ENCODE assay signal across 8 cellular contexts in the genomic region with DNA sequence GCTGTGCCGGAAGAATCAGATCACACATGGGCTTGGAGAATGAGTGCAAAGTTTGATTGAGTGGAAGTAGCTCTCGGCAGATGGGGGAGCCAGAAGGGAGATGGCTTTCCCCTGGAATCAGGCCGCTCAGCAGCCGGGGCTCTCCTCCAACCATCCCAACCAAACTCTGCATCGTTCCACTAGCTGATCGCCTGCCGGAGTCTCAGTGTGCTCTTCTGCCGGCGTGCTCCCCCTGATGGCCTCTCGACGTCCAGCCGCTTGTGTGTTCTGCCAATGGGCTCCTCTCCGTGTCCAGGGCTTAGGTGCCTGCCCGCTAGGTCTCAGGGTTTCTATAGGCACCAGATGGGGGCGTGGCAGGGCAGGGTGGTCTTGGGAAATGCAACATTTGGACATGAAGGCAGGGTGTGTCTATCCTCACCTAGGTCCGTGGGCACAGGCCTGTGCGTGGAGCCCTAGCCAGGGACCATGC. TPM values are rescaled to one million over a fixed set of nuclear protein-coding genes. Genes with fewer than 3 reads are reported as not detected.
DNase-seq lines count a peak whose midpoint lies in the region; ATAC-seq and TF ChIP-seq lines count a peak whose summit lies in the region.

No MANE protein-coding gene starts in this region.

- no peak overlapping the region for H4K12ac ChIP-seq in trophoblast cell (ENCODE audit: low read depth, low read length)

- peak overlapping the region; percentile 77 for H3K4ac ChIP-seq in trophoblast cell (ENCODE audit: low read depth, low read length)

- peaks cover 29% of the 10 kb centered on the region for H3K27me3 Mint-ChIP-seq in GM23338 (ENCODE audit: insufficient read depth, low read depth, poor library complexity)
- H3K27me3 Mint-ChIP-seq in activated naive CD4-positive, alpha-beta T cell treated with anti-CD3 and anti-CD28 coated beads for 36 hours (ENCODE audit: low read depth), result peaks cover 30% of the 10 kb centered on the region

- H2AK5ac ChIP-seq in trophoblast cell (ENCODE audit: low read length), result peak overlapping the region; percentile 85

- peak overlapping the region; percentile 94 for H2AFZ ChIP-seq in GM23338
- H2AFZ ChIP-seq in trophoblast cell (ENCODE audit: insufficient read depth, low read length, poor library complexity), result peak overlapping the region; percentile 13

- ATAC-seq in GM23338 (peak; percentile 74), GM18909 (IDR thresholded peaks at IDR 0.05; ENCODE audit: poor library complexity, unreplicated experiment) (no peak), GM19452 (IDR thresholded peaks at IDR 0.05; ENCODE audit: unreplicated experiment) (no peak)

- H3K18ac ChIP-seq in trophoblast cell (ENCODE audit: low read length), result peak overlapping the region; percentile 85

- no peaks in the 10 kb centered on the region for H4K20me1 ChIP-seq in GM23338 (replicated peaks; ENCODE audit: insufficient read depth)

- no peak overlapping the region for H3K4me3 Mint-ChIP-seq in GM23338
- no peak overlapping the region for H3K4me3 Mint-ChIP-seq in activated naive CD4-positive, alpha-beta T cell treated with anti-CD3 and anti-CD28 coated beads for 36 hours

- H3K27ac Mint-ChIP-seq in GM23338, result no peak overlapping the region
- no peak overlapping the region for H3K27ac Mint-ChIP-seq in activated naive CD4-positive, alpha-beta T cell treated with anti-CD3 and anti-CD28 coated beads for 36 hours

- H3K14ac ChIP-seq in trophoblast cell (ENCODE audit: low read length), result peak overlapping the region; percentile 51

- H3K4me3 ChIP-seq in GM23338 (no peak overlapping the region), trophoblast cell (ENCODE audit: low read depth, low read length) (no peak overlapping the region)

- intact Hi-C loops in activated naive CD4-positive, alpha-beta T cell treated with anti-CD3 and anti-CD28 coated beads for 36 hours (cut with micrococcal nuclease), result no loop called here

- H3K79me2 ChIP-seq in GM23338 (replicated peaks; ENCODE audit: insufficient read depth) (no peaks in the 10 kb centered on the region), trophoblast cell (ENCODE audit: control insufficient read depth, insufficient read depth, low read length, poor library complexity) (peaks cover 24% of the 10 kb centered on the region)

- CTCF ChIA-PET in activated naive CD4-positive, alpha-beta T cell treated with anti-CD3 and anti-CD28 coated beads for 36 hours (lab: Charles Lee), result interaction anchor here (1.0 kb wide), 1 partner anchor 173 kb away, joined by 3 read pairs; no protein-coding TSS in a partner anchor

- H3K27me3 ChIP-seq in GM23338 (ENCODE audit: insufficient read depth) (0 out of 2 replicates have a peak, but pooled peaks cover 3% of the 10 kb centered on the region), trophoblast cell (ENCODE audit: insufficient read depth, low read length) (no peaks in the 10 kb centered on the region)

- H2BK5ac ChIP-seq in trophoblast cell (ENCODE audit: low read depth, low read length, poor library complexity), result peak overlapping the region; percentile 36

- H3K4me2 ChIP-seq in GM23338 (peak overlapping the region; percentile 62), trophoblast cell (ENCODE audit: low read length) (no peak overlapping the region)

- no peaks in the 10 kb centered on the region for H3K36me3 Mint-ChIP-seq in GM23338 (ENCODE audit: low read depth)
- no peaks in the 10 kb centered on the region for H3K36me3 Mint-ChIP-seq in activated naive CD4-positive, alpha-beta T cell treated with anti-CD3 and anti-CD28 coated beads for 36 hours (ENCODE audit: low read depth)

- no peaks in the 10 kb centered on the region for H3K9me3 ChIP-seq in trophoblast cell (ENCODE audit: insufficient read depth, low read depth, low read length)

- no CpG with 5 or more reads among the region's 17 CpGs for WGBS in trophoblast cell (ENCODE audit: extremely low coverage, insufficient coverage, insufficient read length)

- TF ChIP-seq CTCF in GM23338 (conservative IDR thresholded peaks at IDR 0.05; ENCODE audit: low read depth in 2 of 2), result peak; percentile 58 to 75

- no peak overlapping the region for H3K27ac ChIP-seq in GM23338 (ENCODE audit: low read depth)
- H3K27ac ChIP-seq in trophoblast cell (ENCODE audit: low read depth, low read length), result peak overlapping the region; percentile 100

- no peaks in the 10 kb centered on the region for H3K9me2 ChIP-seq in GM23338 (ENCODE audit: insufficient read depth)

- DNase-seq in GM23338 (ENCODE audit: low spot score) (peak; percentile 94), SK-N-DZ (ENCODE audit: low spot score) (peak; percentile 83), foreskin melanocyte (peak; percentile 56), trophoblast cell (peak; percentile 63 to 77), GM19240 (ENCODE audit: insufficient read length, low spot score) (no peak)
- DNase-seq in activated naive CD4-positive, alpha-beta T cell treated with anti-CD3 and anti-CD28 coated beads for 36 hours, result no peak

- peaks cover 7% of the 10 kb centered on the region; the same call in 1 of the 2 replicates for H3F3A ChIP-seq in GM23338 (replicated peaks; ENCODE audit: low read depth)

- peaks cover 73% of the 10 kb centered on the region for H3K79me1 ChIP-seq in trophoblast cell (ENCODE audit: low read length)

- no peaks in the 10 kb centered on the region; the same call in 2 of the 3 replicates for H3K9me3 Mint-ChIP-seq in GM23338
- no peaks in the 10 kb centered on the region for H3K9me3 Mint-ChIP-seq in activated naive CD4-positive, alpha-beta T cell treated with anti-CD3 and anti-CD28 coated beads for 36 hours

- H4K91ac ChIP-seq in trophoblast cell (ENCODE audit: low read depth, low read length), result peak overlapping the region; percentile 87

- H3K4me1 ChIP-seq in GM23338 (ENCODE audit: insufficient read depth), result peaks cover 36% of the 10 kb centered on the region
- H3K4me1 ChIP-seq in trophoblast cell (ENCODE audit: control insufficient read depth in 1 of 2, insufficient read depth in 2 of 2, low read length in 2 of 2), result peaks cover 70 to 72% of the 10 kb centered on the region in 2 experiments

- H2BK12ac ChIP-seq in trophoblast cell (ENCODE audit: low read length), result peak overlapping the region; percentile 48

- H4K8ac ChIP-seq in trophoblast cell (ENCODE audit: low read depth, low read length), result peak overlapping the region; percentile 24

- no peaks in the 10 kb centered on the region for H3K36me3 ChIP-seq in GM23338 (ENCODE audit: insufficient read depth)
- no peaks in the 10 kb centered on the region for H3K36me3 ChIP-seq in trophoblast cell (ENCODE audit: control insufficient read depth in 1 of 2, insufficient read depth in 2 of 2, low read length in 2 of 2)

- H3K23ac ChIP-seq in trophoblast cell (ENCODE audit: low read length), result no peak overlapping the region

- peak overlapping the region; percentile 63 for H2BK120ac ChIP-seq in trophoblast cell (ENCODE audit: insufficient read depth, low read length, poor library complexity)

- H3K9ac ChIP-seq in trophoblast cell (ENCODE audit: low read length), result no peak overlapping the region

- H3K4me1 Mint-ChIP-seq in GM23338, result peaks cover 56% of the 10 kb centered on the region
- peaks cover 4% of the 10 kb centered on the region for H3K4me1 Mint-ChIP-seq in activated naive CD4-positive, alpha-beta T cell treated with anti-CD3 and anti-CD28 coated beads for 36 hours (ENCODE audit: low read depth)

TF ChIP-seq in GM23338, 12 proteins besides CTCF, POLR2A, EP300 and RAD21 (continues in another document):
- TF ChIP-seq ZNF331 (CRISPR knock-in tag; IDR thresholded peaks at IDR 0.05; ENCODE audit: low read depth), result no peak

RNA-seq across cellular contexts. Expression of a gene that starts 4.9 kb away (rescaled TPM):
- 0.24 TPM in 1 of 2 replicates, not detected in the other for total RNA-seq in GM23338 (2014; rRNA removed; shearing (Covaris generic))
- polyA plus RNA-seq in GM23338 (2016; fragmentation: Nextera tagmentation; extraction: Ambion mirVana), result 0.16 TPM in 1 of 2 replicates, not detected in the other
- polyA plus RNA-seq in SK-N-DZ (2014; cell fraction: cytosol; rRNA removed), result 0.28 TPM in 1 of 2 replicates, not detected in the other
- 1.8 and 2.2 TPM in 2 replicates for polyA plus RNA-seq in SK-N-DZ (2014; cell fraction: nucleus; rRNA removed)
- polyA plus RNA-seq in trophoblast cell (2013), result 12.8 and 14.9 TPM in 2 replicates
- total RNA-seq in activated naive CD4-positive, alpha-beta T cell treated with anti-CD3 and anti-CD28 coated beads for 36 hours, result not detected

RNA-seq across cellular contexts. Expression of a gene that starts 14.9 kb away (rescaled TPM):
- total RNA-seq in GM23338 (2014; rRNA removed; shearing (Covaris generic)), result 64.3 and 64.5 TPM in 2 replicates
- polyA plus RNA-seq in GM23338 (2016; fragmentation: Nextera tagmentation; extraction: Ambion mirVana), result 30.9 and 34.9 TPM in 2 replicates
- polyA plus RNA-seq in SK-N-DZ (2014; cell fraction: cytosol; rRNA removed), result 41.9 and 44.5 TPM in 2 replicates
- 34.4 and 56.3 TPM in 2 replicates for polyA plus RNA-seq in SK-N-DZ (2014; cell fraction: nucleus; rRNA removed)
- 89.1 and 94.0 TPM in 2 replicates for polyA plus RNA-seq in trophoblast cell (2013)
- total RNA-seq in activated naive CD4-positive, alpha-beta T cell treated with anti-CD3 and anti-CD28 coated beads for 36 hours, result 10 to 100 TPM; 27.6 to 27.8 TPM

RNA-seq across cellular contexts. Expression of a gene that starts 23.4 kb away (rescaled TPM):
- total RNA-seq in GM23338 (2014; rRNA removed; shearing (Covaris generic)), result 12.6 and 16.0 TPM in 2 replicates
- 9.5 and 13.2 TPM in 2 replicates for polyA plus RNA-seq in GM23338 (2016; fragmentation: Nextera tagmentation; extraction: Ambion mirVana)
- 0.70 and 0.74 TPM in 2 replicates for polyA plus RNA-seq in SK-N-DZ (2014; cell fraction: cytosol; rRNA removed)
- 1.7 TPM in 1 of 2 replicates, not detected in the other for polyA plus RNA-seq in SK-N-DZ (2014; cell fraction: nucleus; rRNA removed)
- polyA plus RNA-seq in trophoblast cell (2013), result 40.3 and 44.3 TPM in 2 replicates
- not detected for total RNA-seq in activated naive CD4-positive, alpha-beta T cell treated with anti-CD3 and anti-CD28 coated beads for 36 hours

RNA-seq across cellular contexts. Expression of a gene that starts 41.8 kb away (rescaled TPM):
- total RNA-seq in GM23338 (2014; rRNA removed; shearing (Covaris generic)), result 88.8 and 95.5 TPM in 2 replicates
- 40.6 and 41.5 TPM in 2 replicates for polyA plus RNA-seq in GM23338 (2016; fragmentation: Nextera tagmentation; extraction: Ambion mirVana)
- polyA plus RNA-seq in SK-N-DZ (2014; cell fraction: cytosol; rRNA removed), result 74.7 and 81.6 TPM in 2 replicates
- 550 and 600 TPM in 2 replicates for polyA plus RNA-seq in SK-N-DZ (2014; cell fraction: nucleus; rRNA removed)
- 83.1 and 87.4 TPM in 2 replicates for polyA plus RNA-seq in trophoblast cell (2013)
- total RNA-seq in activated naive CD4-positive, alpha-beta T cell treated with anti-CD3 and anti-CD28 coated beads for 36 hours, result 10 to 100 TPM; 82.4 to 89.4 TPM

Comparison
In these comparisons a context has a peak if more than half of its experiments do, and no peak if none do; other contexts are left out.
1. DNase-seq: peak in GM23338 (single experiment), SK-N-DZ (single experiment), foreskin melanocyte (single experiment) and trophoblast cell (2 of 2); none in activated naive CD4-positive, alpha-beta T cell treated with anti-CD3 and anti-CD28 coated beads for 36 hours (single experiment) and GM19240 (single experiment).
2. RNA of a gene that starts 23.4 kb away (total RNA-seq): 12.6 to 16.0 TPM in GM23338; not detected in activated naive CD4-positive, alpha-beta T cell treated with anti-CD3 and anti-CD28 coated beads for 36 hours; every median in the first group is over 10 times any median in the second.